Comparison of ENCODE assay signal across 11 cellular contexts in genomic region chr3:114902691-114903101, GRCh38.
DNase-seq lines count a peak whose midpoint lies in the region; ATAC-seq and TF ChIP-seq lines count a peak whose summit lies in the region.
"Had no signal": no experiment of that assay in that cellular context is flagged by ENCODE, and none has a peak within 500 bp of the region (broad histone marks: within the 10 kb centered on the region; RNA-seq: fewer than 3 reads in every experiment).

No MANE protein-coding gene starts in this region.

- H3K9me3 Mint-ChIP-seq in Calu3 (ENCODE audit: low read depth, unreplicated experiment) (no peaks in the 10 kb centered on the region), MCF 10A (ENCODE audit: unreplicated experiment) (no peaks in the 10 kb centered on the region)

- H3K27ac Mint-ChIP-seq in Calu3 (ENCODE audit: unreplicated experiment) (no peak overlapping the region), MCF 10A (ENCODE audit: low read depth, unreplicated experiment) (no peak overlapping the region)

- H3K4me1 Mint-ChIP-seq in Calu3 (ENCODE audit: low read depth, unreplicated experiment) (peaks cover 33% of the 10 kb centered on the region), MCF 10A (ENCODE audit: insufficient read depth, unreplicated experiment) (peaks cover 15% of the 10 kb centered on the region)

- TF ChIP-seq POLR2A in right lobe of liver (IDR thresholded peaks at IDR 0.05) = no peak

- CTCF ChIA-PET in Calu3 (lab: Charles Lee) (interaction anchor here (0.5 kb wide), 1 partner anchor 453 kb away, joined by 5 read pairs; no protein-coding TSS in a partner anchor), MCF 10A (lab: Yijun Ruan, JAX) (interaction anchor here (0.5 kb wide), 1 partner anchor 950 kb away, joined by 3 read pairs; no protein-coding TSS in a partner anchor)

- POLR2A ChIA-PET in MCF 10A (lab: Yijun Ruan, JAX) = interaction anchor here (0.6 to 0.8 kb wide), 2 partner anchors 26 to 463 kb away, joined by 3 read pairs; no protein-coding TSS in a partner anchor

- DNase-seq in Calu3 (peak; percentile 8), caudate nucleus (lab: John Stamatoyannopoulos, UW) (no peak), right lobe of liver (no peak), epidermal melanocyte (ENCODE audit: insufficient read length, low spot score) (no peak), T-helper 9 cell (no peak), MCF 10A (ENCODE audit: unreplicated experiment) (no peak)
- DNase-seq in stimulated activated naive CD4-positive, alpha-beta T cell (lab: John Stamatoyannopoulos, UW) = no peak
- DNase-seq: NCI-H524, trophoblast cell had no signal

- H3K9me3 ChIP-seq in right lobe of liver = no peaks in the 10 kb centered on the region

- peak overlapping the region; percentile 64 for H3K27ac ChIP-seq in caudate nucleus (ENCODE audit: low read depth, low read length)
- H3K27ac ChIP-seq in right lobe of liver = peak overlapping the region; percentile 56 to 83 (median 73)

- peak overlapping the region in 1 of 3 donors; percentile 13 for H3K4me3 ChIP-seq in right lobe of liver

- ATAC-seq in HG03135 (IDR thresholded peaks at IDR 0.05; ENCODE audit: unreplicated experiment) = peak; percentile 62
- ATAC-seq in right lobe of liver = peak; percentile 41 to 66 (median 55)
- ATAC-seq: activated CD4-positive, CD25-positive, alpha-beta regulatory T cell treated with anti-CD3 and anti-CD28 coated beads, Interleukin-2, amount 50 U/mL, for 24 hours had no signal

- BruUV-seq in Calu3 (replicated peaks; lab: Mats Ljungman, UMichigan) (no TSS peak), MCF 10A (replicated peaks; lab: Mats Ljungman, UMichigan) (no TSS peak)

- no peaks in the 10 kb centered on the region for H3K36me3 ChIP-seq in right lobe of liver

- TF ChIP-seq CTCF in Calu3 (IDR thresholded peaks at IDR 0.05; ENCODE audit: unreplicated experiment) (no peak), right lobe of liver (IDR thresholded peaks at IDR 0.05) (no peak), MCF 10A (IDR thresholded peaks at IDR 0.05; ENCODE audit: unreplicated experiment) (no peak)

- intact Hi-C loops in Calu3 (cut with micrococcal nuclease; ENCODE audit: unreplicated experiment) (no loop called here), right lobe of liver (cut with DNase I) (no loop called here), MCF 10A (cut with micrococcal nuclease) (no loop called here)

- H3K4me3 Mint-ChIP-seq in Calu3 (ENCODE audit: low read depth, unreplicated experiment) (peak overlapping the region; percentile 3), MCF 10A (ENCODE audit: unreplicated experiment) (no peak overlapping the region)

- H3K27me3 Mint-ChIP-seq in Calu3 (ENCODE audit: unreplicated experiment) (no peaks in the 10 kb centered on the region), MCF 10A (ENCODE audit: insufficient read depth, unreplicated experiment) (no peaks in the 10 kb centered on the region)

- H3K4me1 ChIP-seq in right lobe of liver = peaks cover 0 to 40% (median 11%) of the 10 kb centered on the region in 4 donors

- no peaks in the 10 kb centered on the region for H3K27me3 ChIP-seq in right lobe of liver

- H3K36me3 Mint-ChIP-seq in Calu3 (ENCODE audit: insufficient read depth, unreplicated experiment) (no peaks in the 10 kb centered on the region), MCF 10A (ENCODE audit: insufficient read depth, unreplicated experiment) (no peaks in the 10 kb centered on the region)
